14 cellular contexts compared by ENCODE assay signal in genomic region chr3:157590273-157590672, GRCh38.
A peak's percentile ranks its signal among the peaks of the same experiment; 100 is the strongest.
DNase-seq lines count a peak whose midpoint lies in the region; ATAC-seq and TF ChIP-seq lines count a peak whose summit lies in the region.
"Had no signal": no experiment of that assay in that cellular context is flagged by ENCODE, and none has a peak within 500 bp of the region (broad histone marks: within the 10 kb centered on the region; RNA-seq: fewer than 3 reads in every experiment).

No MANE protein-coding gene starts in this region.

- H3K9me3 ChIP-seq in neural cell (ENCODE audit: low read length) (no peaks in the 10 kb centered on the region), breast epithelium (no peaks in the 10 kb centered on the region)

- H3K4me3 ChIP-seq in neural cell (ENCODE audit: low read length) (peak overlapping the region; percentile 9), breast epithelium (no peak overlapping the region)
- H3K4me3 ChIP-seq: GM23338 had no signal

- H2AFZ ChIP-seq in neural cell (ENCODE audit: low read depth, low read length) = no peak overlapping the region
- H2AFZ ChIP-seq: GM23338 had no signal

- DNase-seq in AG09319 (ENCODE audit: extremely low read depth, low read depth) = peak; percentile 55
- peak; percentile 44 for DNase-seq in NCI-H2227 treated with DMSO at 0.1 percent for 48 hours (lab: John Stamatoyannopoulos, UW)
- no peak for DNase-seq in breast epithelium (ENCODE audit: low spot score in 2 of 2)
- DNase-seq in AG08395 (ENCODE audit: low spot score) = no peak
- no peak for DNase-seq in activated gamma-delta T cell treated with Interleukin-2 at 50 U/mL for 16 hours
- DNase-seq: 8988T; C1 segment of cervical spinal cord; CD4-positive, alpha-beta T cell; DMS79 treated with DMSO at 0.1 percent for 48 hours; EL; H7 had no signal

- no peaks in the 10 kb centered on the region for H3K9me2 ChIP-seq in neural cell (ENCODE audit: insufficient read depth, low read length)

- no peaks in the 10 kb centered on the region for H4K20me1 ChIP-seq in neural cell (ENCODE audit: insufficient read depth)

- no peaks in the 10 kb centered on the region for H3F3A ChIP-seq in neural cell (ENCODE audit: insufficient read depth, low read length, poor library complexity, severe bottlenecking)

- H3K27ac ChIP-seq in neural cell (ENCODE audit: low read length) (no peak overlapping the region), breast epithelium (no peak overlapping the region)

- TF ChIP-seq CTCF in AG09319 (IDR thresholded peaks at IDR 0.05; ENCODE audit: low read depth, low read length) (no peak), neural cell (IDR thresholded peaks at IDR 0.05; ENCODE audit: poor library complexity, severe bottlenecking) (no peak), breast epithelium (IDR thresholded peaks at IDR 0.05) (no peak)

- intact Hi-C loops in breast epithelium (cut with DNase I; ENCODE audit: low total_unique reads) = no loop called here

- TF ChIP-seq POLR2A in breast epithelium (IDR thresholded peaks at IDR 0.05) = no peak

- H3K36me3 ChIP-seq in neural cell (ENCODE audit: insufficient read depth, low read length) (no peaks in the 10 kb centered on the region), breast epithelium (no peaks in the 10 kb centered on the region)

- H3K4me1 ChIP-seq in breast epithelium = no peaks in the 10 kb centered on the region

- no peak overlapping the region for H3K9ac ChIP-seq in neural cell (ENCODE audit: low read length)

- no peak for TF ChIP-seq EP300 in neural cell (conservative IDR thresholded peaks at IDR 0.05; ENCODE audit: poor library complexity, severe bottlenecking)

- H3K27me3 ChIP-seq in neural cell (ENCODE audit: insufficient read depth, low read depth, low read length) = no peaks in the 10 kb centered on the region
- no peaks in the 10 kb centered on the region for H3K27me3 ChIP-seq in breast epithelium

- ATAC-seq in SK-N-SH treated with all-trans-retinoic acid at 6 μM for 48 hours = peak; percentile 79
- ATAC-seq: GM23338 had no signal

- no peak for TF ChIP-seq RAD21 in neural cell (conservative IDR thresholded peaks at IDR 0.05)

- no peak overlapping the region for H3K4me2 ChIP-seq in neural cell (ENCODE audit: low read length)
- H3K4me2 ChIP-seq: GM23338 had no signal

- H3K79me2 ChIP-seq in neural cell (replicated peaks; ENCODE audit: insufficient read depth, low read length) = no peaks in the 10 kb centered on the region

TF ChIP-seq in SK-N-SH treated with all-trans-retinoic acid at 6 μM for 48 hours, 23 proteins besides CTCF, POLR2A, EP300 and RAD21:
- TF ChIP-seq PPARA (CRISPR knock-in tag; IDR thresholded peaks at IDR 0.05; ENCODE audit: borderline replicate concordance) (no peak), OSR1 (CRISPR knock-in tag; IDR thresholded peaks at IDR 0.05) (no peak), SNAI2 (CRISPR knock-in tag; IDR thresholded peaks at IDR 0.05) (no peak), TOX (CRISPR knock-in tag; IDR thresholded peaks at IDR 0.05; ENCODE audit: borderline replicate concordance) (peak; percentile 81), ISL1 (CRISPR knock-in tag; IDR thresholded peaks at IDR 0.05) (peak; percentile 76), ZFP30 (CRISPR knock-in tag; IDR thresholded peaks at IDR 0.05) (no peak)

TF ChIP-seq in neural cell, 6 proteins besides CTCF, POLR2A, EP300 and RAD21:
- no peak for TF ChIP-seq POLR2AphosphoS5 (IDR thresholded peaks at IDR 0.05)
- TF ChIP-seq EZH2 (IDR thresholded peaks at IDR 0.05; ENCODE audit: borderline replicate concordance, insufficient read depth, low read length, poor library complexity, severe bottlenecking) = no peak
- no peak for TF ChIP-seq SMC3 (conservative IDR thresholded peaks at IDR 0.05; ENCODE audit: poor library complexity)
- no peak for TF ChIP-seq MXI1 (conservative IDR thresholded peaks at IDR 0.05; ENCODE audit: poor library complexity, severe bottlenecking)
- TF ChIP-seq REST (IDR thresholded peaks at IDR 0.05; ENCODE audit: borderline replicate concordance) = no peak
- no peak for TF ChIP-seq TAF1 (IDR thresholded peaks at IDR 0.05; ENCODE audit: low read depth)

Comparison
In these comparisons a context has a peak if more than half of its experiments do, and no peak if none do; other contexts are left out.
1. DNase-seq: peak in AG09319 (single experiment) and NCI-H2227 treated with DMSO at 0.1 percent for 48 hours (single experiment); none in breast epithelium (0 of 2), AG08395 (single experiment) and activated gamma-delta T cell treated with Interleukin-2 at 50 U/mL for 16 hours (single experiment).